11 cellular contexts compared by ENCODE assay signal in the genomic region with DNA sequence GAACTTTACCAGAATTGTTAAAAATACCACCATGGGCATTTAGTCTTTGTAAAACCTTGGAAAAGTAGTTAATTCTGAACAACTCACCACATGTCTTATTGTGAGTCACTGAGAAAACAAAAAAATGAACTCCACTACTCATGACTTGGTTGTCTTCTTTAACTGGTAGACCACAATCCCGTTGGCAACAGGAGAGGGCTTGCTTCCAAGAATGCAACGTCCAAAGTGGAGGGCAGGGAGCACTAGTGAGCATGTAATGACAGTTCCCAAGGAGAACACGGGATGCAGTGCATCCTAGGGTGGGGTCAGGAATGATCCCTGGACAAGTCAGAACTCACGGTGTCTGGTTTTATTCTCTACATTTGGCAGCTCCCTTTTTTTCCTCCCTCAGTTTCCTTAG. TPM values are rescaled to one million over a fixed set of nuclear protein-coding genes. Genes with fewer than 3 reads are reported as not detected.
DNase-seq lines count a peak whose midpoint lies in the region; ATAC-seq and TF ChIP-seq lines count a peak whose summit lies in the region.
"Had no signal": no experiment of that assay in that cellular context is flagged by ENCODE, and none has a peak within 500 bp of the region (broad histone marks: within the 10 kb centered on the region; RNA-seq: fewer than 3 reads in every experiment).

No MANE protein-coding gene starts in this region.

- CTCF ChIA-PET in AG04449 (lab: Yijun Ruan, JAX), result interaction anchor here (0.6 to 4.5 kb wide), 17 partner anchors 11 to 527 kb away, joined by 3 to 46 read pairs (median 5); a partner anchor contains a TSS

- POLR2A ChIA-PET in AG04449 (lab: Yijun Ruan, JAX), result interaction anchor here (0.6 to 0.8 kb wide), 2 partner anchors 15 to 346 kb away, joined by 3 to 4 read pairs; a partner anchor contains a TSS

- H3K4me3 ChIP-seq in AG04449 (ENCODE audit: low read depth, low read length) (no peak overlapping the region), astrocyte of the spinal cord (ENCODE audit: low read depth, low read length) (no peak overlapping the region), kidney epithelial cell (ENCODE audit: low read depth, low read length) (no peak overlapping the region)
- H3K4me3 ChIP-seq: esophagus squamous epithelium, suprapubic skin had no signal

- TF ChIP-seq CTCF in AG04449 (IDR thresholded peaks at IDR 0.05; ENCODE audit: insufficient read depth, low read length, missing control alignments) (peak; percentile 48), astrocyte of the spinal cord (IDR thresholded peaks at IDR 0.05; ENCODE audit: low read depth, low read length) (peak; percentile 52), kidney epithelial cell (IDR thresholded peaks at IDR 0.05; ENCODE audit: insufficient read depth, low read length, poor library complexity, severe bottlenecking) (peak; percentile 47)

- in situ Hi-C loops in astrocyte of the spinal cord (cut with HindIII; ENCODE audit: low sequenced_read_pairs), result no loop called here

- DNase-seq in AG04449 (ENCODE audit: low read depth, low spot score) (peak; percentile 83), HPDE6-E6E7 (ENCODE audit: extremely low spot score) (peak; percentile 61), astrocyte of the spinal cord (ENCODE audit: low read depth, low spot score) (peak; percentile 96), kidney epithelial cell (ENCODE audit: low read depth) (peak; percentile 90), T-helper 1 cell (no peak), SW 1271 (lab: John Stamatoyannopoulos, UW) (no peak), NCI-H2081 treated with DMSO at 0.1 percent for 48 hours (lab: John Stamatoyannopoulos, UW) (no peak)
- DNase-seq: esophagus squamous epithelium, NCI-H2029 had no signal

- no peaks in the 10 kb centered on the region for H3K36me3 ChIP-seq in kidney epithelial cell (ENCODE audit: control insufficient read depth, insufficient read depth, low read length)
- H3K36me3 ChIP-seq: esophagus squamous epithelium, suprapubic skin had no signal

- H3K27me3 ChIP-seq in kidney epithelial cell (ENCODE audit: control insufficient read depth, insufficient read depth, low read length), result no peaks in the 10 kb centered on the region
- H3K27me3 ChIP-seq: esophagus squamous epithelium, suprapubic skin had no signal

- ATAC-seq in GM21360 (IDR thresholded peaks at IDR 0.05; ENCODE audit: unreplicated experiment), result no peak

RNA-seq across cellular contexts. Expression of a gene that starts 15.2 kb away (rescaled TPM):
- 1.3 and 2.1 TPM in 2 replicates for total RNA-seq in kidney epithelial cell

Comparison
In these comparisons a context has a peak if more than half of its experiments do, and no peak if none do; other contexts are left out.
1. DNase-seq: peak in AG04449 (single experiment), HPDE6-E6E7 (single experiment), astrocyte of the spinal cord (single experiment) and kidney epithelial cell (single experiment); none in T-helper 1 cell (0 of 5), SW 1271 (0 of 2) and NCI-H2081 treated with DMSO at 0.1 percent for 48 hours (single experiment).
2. Peak in every context shown above with its lines, with median percentiles within 50 percentile points of each other: CTCF ChIP-seq.